Comparison of ENCODE assay signal across 27 cellular contexts in genomic region chr10:77214799-77215198, GRCh38.
"Had no signal": no experiment of that assay in that cellular context is flagged by ENCODE, and none has a peak within 500 bp of the region (broad histone marks: within the 10 kb centered on the region; RNA-seq: fewer than 3 reads in every experiment).

No MANE protein-coding gene starts in this region.

- DNase-seq: effector memory CD8-positive, alpha-beta T cell; esophagus squamous epithelium; foreskin keratinocyte; head of caudate nucleus; kidney; left cardiac atrium; left ventricle myocardium inferior; lower lobe of right lung; occipital lobe; retina; stimulated activated CD4-positive, alpha-beta T cell treated with anti-CD3 and anti-CD28 coated beads, Interleukin-2, amount 100 ng/mL, for 24 hours; stimulated activated CD4-positive, alpha-beta T cell treated with anti-CD3 and anti-CD28 coated beads, Interleukin-4, amount 100 ng/mL, for 4 hours; stimulated activated naive B cell treated with anti-CD40 and anti-IgM and Interleukin-4, amounts not matched to agents 10 μg/mL and 1 μg/mL and 100 μg/mL, for 72 hours; stimulated activated naive CD8-positive, alpha-beta T cell treated with anti-CD3 and anti-CD28 coated beads, Interleukin-15, amount 100 ng/mL, for 72 hours; substantia nigra; upper lobe of left lung; uterus had no signal

- H3K9me3 ChIP-seq: esophagus squamous epithelium, lower lobe of right lung, prostate gland, upper lobe of left lung, uterus had no signal

- H3K4me1 Mint-ChIP-seq: mesothelial cell of epicardium; stimulated activated naive CD8-positive, alpha-beta T cell treated with anti-CD3 and anti-CD28 coated beads, Interleukin-15, amount 100 ng/mL, for 72 hours had no signal

- H3K27me3 Mint-ChIP-seq: dendritic cell treated with granulocyte-macrophage colony-stimulating factor and Interleukin-4, amounts not matched to agents 40 ng/mL and 50 ng/mL, for 4 days; memory B cell; stimulated activated naive CD8-positive, alpha-beta T cell treated with anti-CD3 and anti-CD28 coated beads, Interleukin-15, amount 100 ng/mL, for 72 hours had no signal

- H3K79me2 ChIP-seq: hepatocyte, parathyroid adenoma had no signal

- H3K36me3 Mint-ChIP-seq: memory B cell; natural killer cell treated with Interleukin-12 subunit alpha and Interleukin-12 subunit beta and Interleukin-15 and Interleukin-18, amount 100 ng/mL, for 72 hours; stimulated activated naive B cell treated with anti-CD40 and anti-IgM and Interleukin-4, amounts not matched to agents 10 μg/mL and 1 μg/mL and 100 μg/mL, for 72 hours had no signal

- H2AFZ ChIP-seq: hepatocyte, parathyroid adenoma had no signal

- H3K36me3 ChIP-seq: esophagus squamous epithelium, left ventricle myocardium inferior, lower lobe of right lung, prostate gland, upper lobe of left lung, uterus had no signal

- H3K4me2 ChIP-seq: hepatocyte had no signal

- ATAC-seq: effector memory CD8-positive, alpha-beta T cell; foreskin keratinocyte; left cardiac atrium; lower lobe of right lung; natural killer cell treated with Interleukin-12 subunit alpha and Interleukin-12 subunit beta and Interleukin-15 and Interleukin-18, amount 100 ng/mL, for 72 hours; sciatic nerve; stimulated activated naive B cell treated with anti-CD40 and anti-IgM and Interleukin-4, amounts not matched to agents 10 μg/mL and 1 μg/mL and 100 μg/mL, for 72 hours; stimulated activated naive CD8-positive, alpha-beta T cell treated with anti-CD3 and anti-CD28 coated beads, Interleukin-15, amount 100 ng/mL, for 72 hours had no signal

- H3K27ac Mint-ChIP-seq: dendritic cell treated with granulocyte-macrophage colony-stimulating factor and Interleukin-4, amounts not matched to agents 40 ng/mL and 50 ng/mL, for 4 days; effector memory CD8-positive, alpha-beta T cell; memory B cell; mesothelial cell of epicardium; natural killer cell treated with Interleukin-12 subunit alpha and Interleukin-12 subunit beta and Interleukin-15 and Interleukin-18, amount 100 ng/mL, for 72 hours; stimulated activated naive B cell treated with anti-CD40 and anti-IgM and Interleukin-4, amounts not matched to agents 10 μg/mL and 1 μg/mL and 100 μg/mL, for 72 hours; stimulated activated naive CD8-positive, alpha-beta T cell treated with anti-CD3 and anti-CD28 coated beads, Interleukin-15, amount 100 ng/mL, for 72 hours had no signal

- H3K4me3 Mint-ChIP-seq: dendritic cell treated with granulocyte-macrophage colony-stimulating factor and Interleukin-4, amounts not matched to agents 40 ng/mL and 50 ng/mL, for 4 days; effector memory CD8-positive, alpha-beta T cell; memory B cell; mesothelial cell of epicardium; natural killer cell treated with Interleukin-12 subunit alpha and Interleukin-12 subunit beta and Interleukin-15 and Interleukin-18, amount 100 ng/mL, for 72 hours; stimulated activated naive B cell treated with anti-CD40 and anti-IgM and Interleukin-4, amounts not matched to agents 10 μg/mL and 1 μg/mL and 100 μg/mL, for 72 hours; stimulated activated naive CD8-positive, alpha-beta T cell treated with anti-CD3 and anti-CD28 coated beads, Interleukin-15, amount 100 ng/mL, for 72 hours had no signal

- H3K4me3 ChIP-seq: esophagus squamous epithelium, hepatocyte, left ventricle myocardium inferior, lower lobe of right lung, prostate gland, skin epidermis, upper lobe of left lung, uterus had no signal

- H3K27me3 ChIP-seq: esophagus squamous epithelium, hepatocyte, upper lobe of left lung, uterus had no signal

- H3K4me1 ChIP-seq: esophagus squamous epithelium, foreskin keratinocyte, left ventricle myocardium inferior, lower lobe of right lung, parathyroid adenoma, prostate gland, upper lobe of left lung, uterus had no signal

- H3K9me3 Mint-ChIP-seq: dendritic cell treated with granulocyte-macrophage colony-stimulating factor and Interleukin-4, amounts not matched to agents 40 ng/mL and 50 ng/mL, for 4 days; effector memory CD8-positive, alpha-beta T cell; memory B cell; natural killer cell treated with Interleukin-12 subunit alpha and Interleukin-12 subunit beta and Interleukin-15 and Interleukin-18, amount 100 ng/mL, for 72 hours; stimulated activated naive CD8-positive, alpha-beta T cell treated with anti-CD3 and anti-CD28 coated beads, Interleukin-15, amount 100 ng/mL, for 72 hours had no signal

- H3K27ac ChIP-seq: epithelial cell of prostate, esophagus squamous epithelium, foreskin keratinocyte, hepatocyte, left ventricle myocardium inferior, lower lobe of right lung, parathyroid adenoma, prostate gland, skin epidermis, upper lobe of left lung had no signal

- H3K9ac ChIP-seq: parathyroid adenoma had no signal
